15 cellular contexts compared by ENCODE assay signal in genomic region chr18:29560270-29560669, GRCh38.
DNase-seq lines count a peak whose midpoint lies in the region; ATAC-seq and TF ChIP-seq lines count a peak whose summit lies in the region.
"Had no signal": no experiment of that assay in that cellular context is flagged by ENCODE, and none has a peak within 500 bp of the region (broad histone marks: within the 10 kb centered on the region; RNA-seq: fewer than 3 reads in every experiment).

No MANE protein-coding gene starts in this region.

- H3K27ac ChIP-seq in mesendoderm (ENCODE audit: low read depth, low read length) (no peak overlapping the region), neural progenitor cell (no peak overlapping the region)
- H3K27ac ChIP-seq: cardiac muscle cell, gastroesophageal sphincter, prostate gland had no signal

- H4K8ac ChIP-seq in mesendoderm (ENCODE audit: low read depth, low read length), result no peak overlapping the region

- H4K5ac ChIP-seq in mesendoderm (ENCODE audit: low read length), result no peak overlapping the region

- H3K9me3 ChIP-seq in neural progenitor cell (ENCODE audit: low read depth), result no peaks in the 10 kb centered on the region
- H3K9me3 ChIP-seq: gastroesophageal sphincter, prostate gland had no signal

- no peaks in the 10 kb centered on the region for H3K27me3 ChIP-seq in mesendoderm (ENCODE audit: insufficient read depth, low read length, poor library complexity)
- H3K27me3 ChIP-seq in neural progenitor cell, result no peaks in the 10 kb centered on the region
- H3K27me3 ChIP-seq: cardiac muscle cell, gastroesophageal sphincter had no signal

- H3K9ac ChIP-seq in mesendoderm (ENCODE audit: low read length), result no peak overlapping the region
- H3K9ac ChIP-seq in neural progenitor cell, result no peak overlapping the region

- DNase-seq in COLO829 (ENCODE audit: low spot score) (peak; percentile 0), GM20000 (ENCODE audit: low spot score) (peak; percentile 5), MV-4-11 (lab: John Stamatoyannopoulos, UW) (peak; percentile 83), mesendoderm (no peak), neural progenitor cell (ENCODE audit: low spot score) (no peak), dedifferentiated amniotic fluid mesenchymal stem cell (ENCODE audit: extremely low spot score) (no peak)
- DNase-seq in activated naive CD8-positive, alpha-beta T cell treated with anti-CD3 and anti-CD28 coated beads, Interleukin-2, amount 50 U/mL, for 24 hours, result no peak
- DNase-seq: endodermal cell, NCI-H510A treated with DMSO at 0.1 percent for 48 hours, Right ventricle myocardium superior had no signal

- TF ChIP-seq CTCF in GM20000 (IDR thresholded peaks at IDR 0.05; ENCODE audit: extremely low read depth, missing control alignments) (no peak), neural progenitor cell (IDR thresholded peaks at IDR 0.05) (no peak)

- H3K4me1 Mint-ChIP-seq in neural progenitor cell, result no peaks in the 10 kb centered on the region
- H3K4me1 Mint-ChIP-seq in activated naive CD8-positive, alpha-beta T cell treated with anti-CD3 and anti-CD28 coated beads, Interleukin-2, amount 50 U/mL, for 24 hours, result no peaks in the 10 kb centered on the region

- no peaks in the 10 kb centered on the region for H4K20me1 ChIP-seq in neural progenitor cell (ENCODE audit: low read depth)

- H3K56ac ChIP-seq in mesendoderm (ENCODE audit: low read length), result no peak overlapping the region

- H3K79me1 ChIP-seq in mesendoderm (ENCODE audit: low read length), result no peaks in the 10 kb centered on the region

- H3K36me3 Mint-ChIP-seq in neural progenitor cell, result no peaks in the 10 kb centered on the region
- no peaks in the 10 kb centered on the region for H3K36me3 Mint-ChIP-seq in activated naive CD8-positive, alpha-beta T cell treated with anti-CD3 and anti-CD28 coated beads, Interleukin-2, amount 50 U/mL, for 24 hours (ENCODE audit: low read depth)
- H3K36me3 Mint-ChIP-seq: activated naive CD4-positive, alpha-beta T cell treated with anti-CD3 and anti-CD28 coated beads, Interleukin-2, amount 50 U/mL, for 72 hours had no signal

- no peak overlapping the region for H3K4me3 Mint-ChIP-seq in neural progenitor cell
- no peak overlapping the region for H3K4me3 Mint-ChIP-seq in activated naive CD8-positive, alpha-beta T cell treated with anti-CD3 and anti-CD28 coated beads, Interleukin-2, amount 50 U/mL, for 24 hours
- H3K4me3 Mint-ChIP-seq: endodermal cell had no signal

- H3K36me3 ChIP-seq in mesendoderm (ENCODE audit: control insufficient read depth, insufficient read depth, low read length) (no peaks in the 10 kb centered on the region), neural progenitor cell (no peaks in the 10 kb centered on the region)
- H3K36me3 ChIP-seq: cardiac muscle cell, gastroesophageal sphincter, prostate gland had no signal

- H3K79me2 ChIP-seq in mesendoderm (ENCODE audit: control insufficient read depth, insufficient read depth, low read length), result no peaks in the 10 kb centered on the region
- no peaks in the 10 kb centered on the region for H3K79me2 ChIP-seq in neural progenitor cell (ENCODE audit: low read depth)

- no peak overlapping the region for H2BK120ac ChIP-seq in mesendoderm (ENCODE audit: low read depth, low read length)

- H3K4me2 ChIP-seq in mesendoderm (ENCODE audit: low read length) (no peak overlapping the region), neural progenitor cell (no peak overlapping the region)

- H3K18ac ChIP-seq in mesendoderm (ENCODE audit: low read length), result no peak overlapping the region

- no peak overlapping the region for H3K23ac ChIP-seq in mesendoderm (ENCODE audit: low read length)

- H2AK5ac ChIP-seq in mesendoderm (ENCODE audit: low read length), result no peak overlapping the region

- H3K27me3 Mint-ChIP-seq in neural progenitor cell (ENCODE audit: insufficient read depth, low read depth), result no peaks in the 10 kb centered on the region
- H3K27me3 Mint-ChIP-seq in activated naive CD8-positive, alpha-beta T cell treated with anti-CD3 and anti-CD28 coated beads, Interleukin-2, amount 50 U/mL, for 24 hours, result no peaks in the 10 kb centered on the region

- H3K4me3 ChIP-seq in mesendoderm (ENCODE audit: low read length) (no peak overlapping the region), neural progenitor cell (no peak overlapping the region)
- H3K4me3 ChIP-seq: cardiac muscle cell, gastroesophageal sphincter, prostate gland had no signal

- H2AFZ ChIP-seq in neural progenitor cell (replicated peaks), result no peak overlapping the region

- no CpG with 5 or more reads among the region's 1 CpG for WGBS in mesendoderm (ENCODE audit: extremely low coverage, insufficient coverage, low lambda C conversion rate)

- H2BK15ac ChIP-seq in mesendoderm (replicated peaks; ENCODE audit: low read depth), result no peak overlapping the region

- no peaks in the 10 kb centered on the region for H3K9me3 Mint-ChIP-seq in neural progenitor cell
- H3K9me3 Mint-ChIP-seq in activated naive CD8-positive, alpha-beta T cell treated with anti-CD3 and anti-CD28 coated beads, Interleukin-2, amount 50 U/mL, for 24 hours, result peaks cover 14% of the 10 kb centered on the region
- H3K9me3 Mint-ChIP-seq: endodermal cell had no signal

- no peaks in the 10 kb centered on the region for H3F3A ChIP-seq in neural progenitor cell (ENCODE audit: low read depth)

- no peak overlapping the region for H3K27ac Mint-ChIP-seq in neural progenitor cell
- no peak overlapping the region for H3K27ac Mint-ChIP-seq in activated naive CD8-positive, alpha-beta T cell treated with anti-CD3 and anti-CD28 coated beads, Interleukin-2, amount 50 U/mL, for 24 hours
- H3K27ac Mint-ChIP-seq: activated naive CD4-positive, alpha-beta T cell treated with anti-CD3 and anti-CD28 coated beads, Interleukin-2, amount 50 U/mL, for 72 hours; endodermal cell had no signal

- no peak overlapping the region for H2BK5ac ChIP-seq in mesendoderm (ENCODE audit: low read length)

- ATAC-seq in HG02973 (IDR thresholded peaks at IDR 0.05; ENCODE audit: unreplicated experiment), result peak; percentile 73
- no peak for ATAC-seq in activated naive CD8-positive, alpha-beta T cell treated with anti-CD3 and anti-CD28 coated beads, Interleukin-2, amount 50 U/mL, for 24 hours
- ATAC-seq: activated naive CD4-positive, alpha-beta T cell treated with anti-CD3 and anti-CD28 coated beads, Interleukin-2, amount 50 U/mL, for 72 hours; gastroesophageal sphincter had no signal

- H3K4ac ChIP-seq in mesendoderm (ENCODE audit: low read depth, low read length), result no peak overlapping the region

- H3K4me1 ChIP-seq in mesendoderm (ENCODE audit: control insufficient read depth, low read depth, low read length) (no peaks in the 10 kb centered on the region), neural progenitor cell (no peaks in the 10 kb centered on the region)
- H3K4me1 ChIP-seq: gastroesophageal sphincter, prostate gland had no signal

Comparison
In these comparisons a context has a peak if more than half of its experiments do, and no peak if none do; other contexts are left out.
1. DNase-seq: peak in COLO829 (single experiment), GM20000 (single experiment) and MV-4-11 (single experiment); none in mesendoderm (single experiment), neural progenitor cell (single experiment), activated naive CD8-positive, alpha-beta T cell treated with anti-CD3 and anti-CD28 coated beads, Interleukin-2, amount 50 U/mL, for 24 hours (single experiment) and dedifferentiated amniotic fluid mesenchymal stem cell (single experiment).